Comparison of ENCODE assay signal across 9 cellular contexts in the genomic region with DNA sequence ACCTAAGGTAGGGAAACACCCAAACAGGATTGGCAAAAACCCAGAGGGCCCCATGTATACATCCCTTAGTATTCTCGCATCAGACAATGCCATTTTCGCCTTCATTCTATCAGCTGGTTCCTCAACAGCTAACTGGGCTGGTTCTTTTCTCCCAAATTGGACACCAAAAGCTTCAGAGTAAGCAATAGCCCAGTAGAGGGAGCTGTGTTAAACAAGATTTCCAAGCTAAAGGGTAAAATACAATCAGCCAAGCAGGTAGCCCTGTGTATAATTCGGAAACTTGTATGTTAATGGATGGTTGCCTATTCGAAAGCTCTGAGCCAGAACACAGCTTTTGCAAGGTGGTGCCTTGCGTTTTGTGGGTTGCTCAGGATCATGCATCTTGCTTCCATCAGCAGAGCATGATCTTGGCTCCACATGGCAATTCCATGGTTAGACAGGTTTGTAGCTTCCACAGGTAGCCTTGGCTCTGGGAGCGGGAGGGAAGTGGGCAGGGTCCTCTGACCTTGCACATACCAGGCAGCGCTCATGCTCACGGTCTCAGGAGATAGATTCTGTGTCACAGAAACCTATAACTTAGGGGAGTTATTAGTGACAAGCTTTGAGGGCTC.
DNase-seq lines count a peak whose midpoint lies in the region; ATAC-seq, FAIRE-seq and TF ChIP-seq lines count a peak whose summit lies in the region.
"Had no signal": no experiment of that assay in that cellular context is flagged by ENCODE, and none has a peak within 500 bp of the region (broad histone marks: within the 10 kb centered on the region; RNA-seq: fewer than 3 reads in every experiment).

No MANE protein-coding gene starts in this region.

- no peak overlapping the region for H3K4me3 ChIP-seq in NT2/D1 (ENCODE audit: insufficient read length, low read depth)
- H3K4me3 ChIP-seq in epithelial cell of proximal tubule (ENCODE audit: low read depth, low read length), result no peak overlapping the region
- no peak overlapping the region for H3K4me3 ChIP-seq in neural progenitor cell

- no peak for FAIRE-seq in H54 (lab: Jason Lieb, UNC)

- no peak overlapping the region for H3K27ac Mint-ChIP-seq in neural progenitor cell

- DNase-seq in NCI-H1105 treated with DMSO at 0.1 percent for 48 hours (lab: John Stamatoyannopoulos, UW) (peak; percentile 13), NCI-H1105 (lab: John Stamatoyannopoulos, UW) (no peak), NT2/D1 (ENCODE audit: low read depth, low spot score) (peak; percentile 11), epithelial cell of proximal tubule (ENCODE audit: low read depth) (no peak), neural progenitor cell (ENCODE audit: low spot score) (peak; percentile 68), H54 (ENCODE audit: insufficient read length, low spot score) (no peak)
- DNase-seq in stimulated activated CD4-positive, alpha-beta T cell treated with anti-CD3 and anti-CD28 coated beads, Interleukin-2, amount 100 ng/mL, for 24 hours, result no peak

- no peak for TF ChIP-seq POLR2A in H54 (IDR thresholded peaks at IDR 0.05; ENCODE audit: low read depth, low read length)

- peaks cover 8% of the 10 kb centered on the region for H3F3A ChIP-seq in neural progenitor cell (ENCODE audit: low read depth)

- H3K9me3 Mint-ChIP-seq in neural progenitor cell, result no peaks in the 10 kb centered on the region

- H3K36me3 ChIP-seq in NT2/D1 (ENCODE audit: insufficient read depth, insufficient read length, low read length) (no peaks in the 10 kb centered on the region), neural progenitor cell (no peaks in the 10 kb centered on the region)

- H3K4me1 Mint-ChIP-seq in neural progenitor cell, result peaks cover 17% of the 10 kb centered on the region

- H3K4me3 Mint-ChIP-seq in neural progenitor cell, result no peak overlapping the region
- H3K4me3 Mint-ChIP-seq: CD4-positive, CD25-positive, alpha-beta regulatory T cell had no signal

- H3K9ac ChIP-seq in NT2/D1 (ENCODE audit: insufficient read length, low read depth) (no peak overlapping the region), neural progenitor cell (no peak overlapping the region)

- H3K9me3 ChIP-seq in NT2/D1 (ENCODE audit: insufficient read depth, low read length), result no peaks in the 10 kb centered on the region
- no peaks in the 10 kb centered on the region for H3K9me3 ChIP-seq in neural progenitor cell (ENCODE audit: low read depth)

- no peak overlapping the region for H2AFZ ChIP-seq in neural progenitor cell (replicated peaks)

- no peaks in the 10 kb centered on the region for H3K4me1 ChIP-seq in NT2/D1 (ENCODE audit: insufficient read depth, insufficient read length)
- peaks cover 10% of the 10 kb centered on the region for H3K4me1 ChIP-seq in neural progenitor cell

- H3K4me2 ChIP-seq in neural progenitor cell, result no peak overlapping the region

- peaks cover 2% of the 10 kb centered on the region for H3K27me3 Mint-ChIP-seq in neural progenitor cell (ENCODE audit: insufficient read depth, low read depth)

- no peaks in the 10 kb centered on the region for H3K79me2 ChIP-seq in neural progenitor cell (ENCODE audit: low read depth)

- TF ChIP-seq CTCF in epithelial cell of proximal tubule (conservative IDR thresholded peaks at IDR 0.05; ENCODE audit: low read depth, low read length) (peak; percentile 77), neural progenitor cell (IDR thresholded peaks at IDR 0.05) (peak; percentile 77)

- ATAC-seq in HG02798 (IDR thresholded peaks at IDR 0.05; ENCODE audit: poor library complexity, unreplicated experiment), result peak; percentile 23

- no peaks in the 10 kb centered on the region for H3K36me3 Mint-ChIP-seq in neural progenitor cell
- H3K36me3 Mint-ChIP-seq: CD4-positive, CD25-positive, alpha-beta regulatory T cell had no signal

- H3K27me3 ChIP-seq in NT2/D1 (ENCODE audit: insufficient read depth, insufficient read length), result no peaks in the 10 kb centered on the region
- H3K27me3 ChIP-seq in neural progenitor cell, result no peaks in the 10 kb centered on the region

- no peak overlapping the region for H3K27ac ChIP-seq in neural progenitor cell

- no peaks in the 10 kb centered on the region for H4K20me1 ChIP-seq in neural progenitor cell (ENCODE audit: low read depth)

Comparison
In these comparisons a context has a peak if more than half of its experiments do, and no peak if none do; other contexts are left out.
1. DNase-seq: peak in NCI-H1105 treated with DMSO at 0.1 percent for 48 hours (single experiment), NT2/D1 (single experiment) and neural progenitor cell (single experiment); none in NCI-H1105 (single experiment), epithelial cell of proximal tubule (single experiment), stimulated activated CD4-positive, alpha-beta T cell treated with anti-CD3 and anti-CD28 coated beads, Interleukin-2, amount 100 ng/mL, for 24 hours (0 of 2) and H54 (single experiment).